10 cellular contexts compared by ENCODE assay signal in genomic region chr12:4267904-4268548, GRCh38. TPM values are rescaled to one million over a fixed set of nuclear protein-coding genes. Genes with fewer than 3 reads are reported as not detected.
DNase-seq lines count a peak whose midpoint lies in the region; ATAC-seq and TF ChIP-seq lines count a peak whose summit lies in the region.
"Had no signal": no experiment of that assay in that cellular context is flagged by ENCODE, and none has a peak within 500 bp of the region (broad histone marks: within the 10 kb centered on the region; RNA-seq: fewer than 3 reads in every experiment).

No MANE protein-coding gene starts in this region.

- H3K27me3 Mint-ChIP-seq in Caco-2 (ENCODE audit: insufficient read depth, unreplicated experiment), result peaks cover 48% of the 10 kb centered on the region
- H3K27me3 Mint-ChIP-seq in IgD-negative memory B cell, result peaks cover 5% of the 10 kb centered on the region
- H3K27me3 Mint-ChIP-seq in neural crest cell (ENCODE audit: low read depth), result peaks cover 72% of the 10 kb centered on the region

- POLR2A ChIA-PET in Caco-2 (lab: Charles Lee), result no interaction called here

- H3K9me3 Mint-ChIP-seq in Caco-2 (ENCODE audit: unreplicated experiment) (no peaks in the 10 kb centered on the region), IgD-negative memory B cell (no peaks in the 10 kb centered on the region), neural crest cell (no peaks in the 10 kb centered on the region)

- H3K36me3 ChIP-seq in Caco-2 (ENCODE audit: control insufficient read depth, insufficient read depth, low read length) (no peaks in the 10 kb centered on the region), colonic mucosa (no peaks in the 10 kb centered on the region), MG63 (no peaks in the 10 kb centered on the region)

- H3K4me3 ChIP-seq in Caco-2 (ENCODE audit: low read depth, low read length) (no peak overlapping the region), colonic mucosa (no peak overlapping the region), MG63 (no peak overlapping the region)

- H3K9me3 ChIP-seq in Caco-2 (no peaks in the 10 kb centered on the region), colonic mucosa (no peaks in the 10 kb centered on the region), MG63 (no peaks in the 10 kb centered on the region)

- peak overlapping the region; percentile 86 for H3K27ac ChIP-seq in colonic mucosa

- H3K4me3 Mint-ChIP-seq in Caco-2 (ENCODE audit: unreplicated experiment) (peak overlapping the region; percentile 98), IgD-negative memory B cell (peak overlapping the region; percentile 93 to 98 (median 97)), neural crest cell (peak overlapping the region; percentile 93)

- TF ChIP-seq CTCF in Caco-2 (IDR thresholded peaks at IDR 0.05; ENCODE audit: insufficient read depth in 1 of 2, low read depth in 1 of 2, low read length in 1 of 2, severe bottlenecking in 1 of 2, unreplicated experiment in 1 of 2) (no peak), colonic mucosa (IDR thresholded peaks at IDR 0.05) (no peak), neural crest cell (conservative IDR thresholded peaks at IDR 0.05) (no peak)

- DNase-seq in Caco-2 (no peak), colonic mucosa (no peak), neural crest cell (ENCODE audit: low read depth, low spot score) (no peak), MG63 (no peak), NCI-H510A (lab: John Stamatoyannopoulos, UW) (no peak), medulla oblongata (ENCODE audit: extremely low spot score) (no peak)
- DNase-seq: NCI-H1436 treated with DMSO at 0.1 percent for 48 hours, occipital lobe had no signal

- peaks cover 18% of the 10 kb centered on the region for H3K27me3 ChIP-seq in Caco-2 (replicated peaks; ENCODE audit: control insufficient read depth, insufficient read depth, low read length)
- no peaks in the 10 kb centered on the region for H3K27me3 ChIP-seq in colonic mucosa
- peaks cover 92% of the 10 kb centered on the region for H3K27me3 ChIP-seq in MG63

- no TSS peak for BruUV-seq in Caco-2 (replicated peaks; lab: Mats Ljungman, UMichigan)

- ATAC-seq in HG02798 (IDR thresholded peaks at IDR 0.05; ENCODE audit: poor library complexity, unreplicated experiment), result no peak

- H3K27ac Mint-ChIP-seq in Caco-2 (ENCODE audit: unreplicated experiment) (no peak overlapping the region), IgD-negative memory B cell (peak overlapping the region; percentile 96 to 99 (median 98)), neural crest cell (ENCODE audit: unreplicated experiment) (no peak overlapping the region)

- no peak overlapping the region for H3K9ac ChIP-seq in colonic mucosa (ENCODE audit: low read depth in 2 of 2, low read length in 2 of 2)

- CTCF ChIA-PET in Caco-2 (lab: Charles Lee), result interaction anchor here (1.2 kb wide), 1 partner anchor 9 kb away, joined by 6 read pairs; no protein-coding TSS in a partner anchor

- intact Hi-C loops in Caco-2 (cut with micrococcal nuclease; ENCODE audit: unreplicated experiment) (no loop called here), colonic mucosa (cut with DNase I) (no loop called here)

- peaks cover 21% of the 10 kb centered on the region for H3K36me3 Mint-ChIP-seq in Caco-2 (ENCODE audit: insufficient read depth, unreplicated experiment)
- no peaks in the 10 kb centered on the region for H3K36me3 Mint-ChIP-seq in IgD-negative memory B cell
- H3K36me3 Mint-ChIP-seq in neural crest cell (ENCODE audit: low read depth), result no peaks in the 10 kb centered on the region

- H3K4me1 Mint-ChIP-seq in Caco-2 (ENCODE audit: low read depth, unreplicated experiment) (peaks cover 21% of the 10 kb centered on the region), IgD-negative memory B cell (peaks cover 11 to 17% (median 15%) of the 10 kb centered on the region in 3 donors), neural crest cell (peaks cover 28% of the 10 kb centered on the region)

- H3K4me1 ChIP-seq in Caco-2, result peaks cover 23% of the 10 kb centered on the region
- peaks cover 6% of the 10 kb centered on the region for H3K4me1 ChIP-seq in colonic mucosa

RNA-seq across cellular contexts. Expression of gene CCND2, which starts 5.5 kb away (rescaled TPM):
- total RNA-seq in Caco-2 (2022) (113 and 145 TPM in 2 replicates), colonic mucosa (100 to 1,000 TPM; 180 to 217 TPM), neural crest cell (186 TPM in 2 replicates)
- polyA plus RNA-seq in IgD-negative memory B cell, result 11.7 TPM
- total RNA-seq in MG63 (2014; rRNA removed; shearing (Covaris generic); ENCODE audit: low replicate concordance), result 0.07 TPM in 1 of 2 replicates, not detected in the other

RNA-seq across cellular contexts. Expression of gene TIGAR, which starts 53.0 kb away (rescaled TPM):
- total RNA-seq in Caco-2 (2022), result 36.7 and 42.7 TPM in 2 replicates
- polyA plus RNA-seq in IgD-negative memory B cell, result 5.2 TPM
- 10 to 100 TPM; 14.1 to 17.7 TPM for total RNA-seq in colonic mucosa
- total RNA-seq in neural crest cell, result 15.4 and 18.1 TPM in 2 replicates
- 9.9 and 86.7 TPM in 2 replicates for total RNA-seq in MG63 (2014; rRNA removed; shearing (Covaris generic); ENCODE audit: low replicate concordance)

Comparison
In these comparisons a context has a peak if more than half of its experiments do, and no peak if none do; other contexts are left out.
1. H3K27ac Mint-ChIP-seq: peak in IgD-negative memory B cell (3 of 3); none in Caco-2 (single experiment) and neural crest cell (single experiment).
2. RNA of gene CCND2, which starts 5.5 kb away (total RNA-seq): 180 to 217 TPM in colonic mucosa, 186 TPM in neural crest cell and 113 to 145 TPM in Caco-2; 0.07 TPM in MG63; every median in the first group is over 100 times any median in the second.
3. Peak in every context shown above with its lines, with median percentiles within 50 percentile points of each other: H3K4me3 Mint-ChIP-seq.